20 cellular contexts compared by ENCODE assay signal in the genomic region with DNA sequence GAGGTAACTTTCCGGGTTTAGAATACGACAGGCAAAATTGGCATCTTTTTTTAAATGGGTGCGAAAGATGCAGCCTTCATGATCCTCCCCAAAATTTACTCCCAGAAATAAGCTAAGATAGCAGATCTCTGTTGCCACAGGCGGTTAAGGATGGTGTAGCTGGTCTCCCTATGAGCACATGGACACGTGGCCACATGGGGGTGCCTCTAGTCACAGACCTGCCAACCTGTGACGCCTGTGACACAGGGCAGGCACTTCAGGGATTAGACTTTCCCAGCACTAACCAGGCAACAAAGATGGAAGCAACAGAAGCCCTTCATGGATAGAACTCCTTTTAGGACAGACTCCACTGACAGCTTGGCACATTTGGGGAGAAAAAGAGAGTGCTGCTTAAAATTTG.
DNase-seq lines count a peak whose midpoint lies in the region; ATAC-seq, FAIRE-seq and TF ChIP-seq lines count a peak whose summit lies in the region.
"Had no signal": no experiment of that assay in that cellular context is flagged by ENCODE, and none has a peak within 500 bp of the region (broad histone marks: within the 10 kb centered on the region; RNA-seq: fewer than 3 reads in every experiment).

No MANE protein-coding gene starts in this region.

- CTCF ChIA-PET in PC-3 (lab: Charles Lee) (no interaction called here), H1 (lab: Charles Lee; ENCODE audit: partially characterized antibody) (interaction anchor here (0.6 to 1.2 kb wide), 5 partner anchors 24 to 725 kb away, joined by 3 to 6 read pairs (median 4); no protein-coding TSS in a partner anchor)
- CTCF ChIA-PET in activated CD8-positive, alpha-beta T cell treated with anti-CD3 and anti-CD28 coated beads for 36 hours (lab: Charles Lee), result interaction anchor here (1.4 to 3.7 kb wide), 2 partner anchors 8 to 49 kb away, joined by 3 to 14 read pairs; no protein-coding TSS in a partner anchor

- H2BK120ac ChIP-seq in H1 (replicated peaks; ENCODE audit: low read depth, low read length), result no peak overlapping the region

- H3K56ac ChIP-seq in H1 (replicated peaks; ENCODE audit: insufficient read length, low read depth, low read length), result no peak overlapping the region

- H4K5ac ChIP-seq in H1 (ENCODE audit: insufficient read length, low read depth, low read length), result no peak overlapping the region

- no peak overlapping the region for H2AK5ac ChIP-seq in H1 (ENCODE audit: low read depth, low read length)

- no peak overlapping the region for H4K8ac ChIP-seq in H1 (ENCODE audit: extremely low read depth, insufficient read depth, low read length)

- H3K79me2 ChIP-seq in PC-3 (ENCODE audit: low read length), result no peaks in the 10 kb centered on the region
- H3K79me2 ChIP-seq in H1 (ENCODE audit: control insufficient read depth in 1 of 2, insufficient read depth in 2 of 2, low read length in 2 of 2), result no peaks in the 10 kb centered on the region

- H3K9ac ChIP-seq in PC-3 (ENCODE audit: low read length) (no peak overlapping the region), H1 (replicated peaks in 1 of 4; ENCODE audit: extremely low read depth in 1 of 4, low read depth in 3 of 4, low read length in 3 of 4) (no peak overlapping the region)
- H3K9ac ChIP-seq: BLaER1 had no signal

- TF ChIP-seq EP300 in H1 (IDR thresholded peaks at IDR 0.05; ENCODE audit: borderline replicate concordance in 1 of 2, low read depth in 2 of 2, low read length in 2 of 2), result no peak

- no peaks in the 10 kb centered on the region for H3F3A ChIP-seq in PC-3 (ENCODE audit: low read length, unreplicated experiment)

- H2BK20ac ChIP-seq in H1 (ENCODE audit: low read length), result no peak overlapping the region

- POLR2A ChIA-PET in PC-3 (lab: Charles Lee; ENCODE audit: unreplicated experiment), result no interaction called here
- POLR2A ChIA-PET in H1 (lab: Charles Lee; ENCODE audit: partially characterized antibody), result no interaction called here
- POLR2A ChIA-PET in activated CD8-positive, alpha-beta T cell treated with anti-CD3 and anti-CD28 coated beads for 36 hours (lab: Charles Lee), result no interaction called here

- H3K4me1 ChIP-seq in PC-3 (ENCODE audit: insufficient read depth, low read length) (peaks cover 34% of the 10 kb centered on the region), H1 (replicated peaks in 1 of 4; ENCODE audit: control insufficient read depth in 3 of 4, insufficient read depth in 4 of 4, low read length in 3 of 4) (peaks cover 0 to 3% (median 1%) of the 10 kb centered on the region in 4 experiments; a peak in 2 of 7 replicates), thoracic aorta (ENCODE audit: control insufficient read depth in 1 of 2, low read depth in 2 of 2) (peaks cover 18 to 47% of the 10 kb centered on the region in 2 donors)
- H3K4me1 ChIP-seq: BLaER1 had no signal

- H3K4ac ChIP-seq in H1 (replicated peaks; ENCODE audit: insufficient read length, low read depth, low read length), result no peak overlapping the region

- H3K4me3 Mint-ChIP-seq in activated CD4-positive, alpha-beta T cell treated with anti-CD3 and anti-CD28 coated beads, Interleukin-2, amount 10 ng/mL, durations not matched to agents 24 days and 14 days, result no peak overlapping the region
- no peak overlapping the region for H3K4me3 Mint-ChIP-seq in activated CD8-positive, alpha-beta T cell treated with anti-CD3 and anti-CD28 coated beads for 36 hours
- H3K4me3 Mint-ChIP-seq: CD4-positive, alpha-beta memory T cell had no signal

- no peak for FAIRE-seq in H1 (lab: Jason Lieb, UNC)
- FAIRE-seq: GM12878, GM19239 had no signal

- no peak overlapping the region for H3K27ac Mint-ChIP-seq in activated CD4-positive, alpha-beta T cell treated with anti-CD3 and anti-CD28 coated beads, Interleukin-2, amount 10 ng/mL, durations not matched to agents 24 days and 14 days
- H3K27ac Mint-ChIP-seq in activated CD8-positive, alpha-beta T cell treated with anti-CD3 and anti-CD28 coated beads for 36 hours, result no peak overlapping the region
- H3K27ac Mint-ChIP-seq: CD4-positive, alpha-beta memory T cell had no signal

- no peaks in the 10 kb centered on the region for H3K9me3 ChIP-seq in PC-3 (ENCODE audit: low read length)
- no peaks in the 10 kb centered on the region for H3K9me3 ChIP-seq in H1 (ENCODE audit: insufficient read depth in 2 of 2, low read depth in 1 of 2, low read length in 1 of 2)
- no peaks in the 10 kb centered on the region for H3K9me3 ChIP-seq in thoracic aorta
- H3K9me3 ChIP-seq: BLaER1 had no signal

- H3K9me3 Mint-ChIP-seq in activated CD4-positive, alpha-beta T cell treated with anti-CD3 and anti-CD28 coated beads, Interleukin-2, amount 10 ng/mL, durations not matched to agents 24 days and 14 days, result no peaks in the 10 kb centered on the region
- peaks cover 1% of the 10 kb centered on the region for H3K9me3 Mint-ChIP-seq in activated CD8-positive, alpha-beta T cell treated with anti-CD3 and anti-CD28 coated beads for 36 hours

- H3K4me3 ChIP-seq in PC-3 (ENCODE audit: low read length) (no peak overlapping the region), H1 (ENCODE audit: extremely low read depth in 1 of 4, insufficient read depth in 2 of 4, low read depth in 3 of 4, low read length in 4 of 4) (no peak overlapping the region), thoracic aorta (no peak overlapping the region)
- H3K4me3 ChIP-seq: BLaER1, GM12878 had no signal

- H3K4me2 ChIP-seq in PC-3 (ENCODE audit: low read length), result no peak overlapping the region
- H3K4me2 ChIP-seq in H1 (ENCODE audit: insufficient read depth in 1 of 2, low read depth in 2 of 2, low read length in 2 of 2), result no peak overlapping the region
- H3K4me2 ChIP-seq: BLaER1 had no signal

- H3K36me3 ChIP-seq in PC-3 (ENCODE audit: low read depth, low read length) (peaks cover 9% of the 10 kb centered on the region; the same call in 1 of the 2 replicates), H1 (ENCODE audit: control insufficient read depth in 2 of 4, insufficient read depth in 4 of 4, low read length in 3 of 4) (peaks cover 0 to 3% (median 0%) of the 10 kb centered on the region in 4 experiments; a peak in 1 of 8 replicates), thoracic aorta (no peaks in the 10 kb centered on the region)
- H3K36me3 ChIP-seq: BLaER1 had no signal

- 71% methylated on average over 6 of the region's 6 CpGs; no CpG with 5 or more reads in 1 of the 2 experiments for WGBS in H1 (ENCODE audit: extremely low coverage in 1 of 2, insufficient coverage in 1 of 2, insufficient read length in 1 of 2, insufficient replicate concordance in 2 of 2, low coverage in 1 of 2, low lambda C conversion rate in 2 of 2, missing lambda C conversion rate in 1 of 2), 2 experiments

- no peaks in the 10 kb centered on the region for H3K4me1 Mint-ChIP-seq in activated CD4-positive, alpha-beta T cell treated with anti-CD3 and anti-CD28 coated beads, Interleukin-2, amount 10 ng/mL, durations not matched to agents 24 days and 14 days
- H3K4me1 Mint-ChIP-seq in activated CD8-positive, alpha-beta T cell treated with anti-CD3 and anti-CD28 coated beads for 36 hours (ENCODE audit: low read depth), result no peaks in the 10 kb centered on the region
- H3K4me1 Mint-ChIP-seq: CD4-positive, alpha-beta memory T cell had no signal

- no peaks in the 10 kb centered on the region for H3K9me2 ChIP-seq in PC-3 (replicated peaks; ENCODE audit: low read length)

- no peak overlapping the region for H2AFZ ChIP-seq in PC-3 (ENCODE audit: low read length)
- H2AFZ ChIP-seq in H1 (ENCODE audit: low read length), result no peak overlapping the region

- no TSS peak for BruUV-seq in PC-3 (replicated peaks; lab: Mats Ljungman, UMichigan)

- TF ChIP-seq CTCF in PC-3 (conservative IDR thresholded peaks at IDR 0.05; ENCODE audit: low read depth, low read length), result no peak
- TF ChIP-seq CTCF in H1 (IDR thresholded peaks at IDR 0.05; ENCODE audit: control extremely low read depth in 1 of 3, insufficient read depth in 1 of 3, low read depth in 1 of 3, low read length in 3 of 3), result no peak
- TF ChIP-seq CTCF in thoracic aorta (IDR thresholded peaks at IDR 0.05), result no peak
- TF ChIP-seq CTCF in activated CD8-positive, alpha-beta T cell treated with anti-CD3 and anti-CD28 coated beads for 36 hours (IDR thresholded peaks at IDR 0.05), result no peak

- no peak overlapping the region for H3K23ac ChIP-seq in H1 (ENCODE audit: insufficient read length)

- H4K20me1 ChIP-seq in PC-3 (ENCODE audit: low read length), result no peaks in the 10 kb centered on the region
- no peaks in the 10 kb centered on the region for H4K20me1 ChIP-seq in H1 (replicated peaks in 1 of 2; ENCODE audit: control insufficient read depth in 1 of 2, insufficient read depth in 2 of 2, low read length in 2 of 2)
- H4K20me1 ChIP-seq: BLaER1 had no signal

- no peak for ATAC-seq in PC-3
- ATAC-seq in thoracic aorta (ENCODE audit: insufficient number of reproducible peaks, low FRiP score, low read depth), result no peak
- ATAC-seq in activated CD8-positive, alpha-beta T cell treated with anti-CD3 and anti-CD28 coated beads for 36 hours, result no peak
- ATAC-seq: GM12878, SK-N-SH treated with all-trans-retinoic acid at 6 μM for 48 hours had no signal

- 0 out of 2 replicates have a peak overlapping the region, but pooled peaks have one; percentile 23 for H2BK12ac ChIP-seq in H1 (ENCODE audit: low read depth, low read length)

- H3K14ac ChIP-seq in H1 (ENCODE audit: insufficient read length), result no peak overlapping the region

- TF ChIP-seq POLR2A in H1 (IDR thresholded peaks at IDR 0.05; ENCODE audit: control extremely low read depth in 1 of 2, low read depth in 2 of 2, low read length in 2 of 2), result no peak

- no peaks in the 10 kb centered on the region for H3K36me3 Mint-ChIP-seq in activated CD4-positive, alpha-beta T cell treated with anti-CD3 and anti-CD28 coated beads, Interleukin-2, amount 10 ng/mL, durations not matched to agents 24 days and 14 days (ENCODE audit: low read depth)
- no peaks in the 10 kb centered on the region for H3K36me3 Mint-ChIP-seq in activated CD8-positive, alpha-beta T cell treated with anti-CD3 and anti-CD28 coated beads for 36 hours (ENCODE audit: low read depth)
- H3K36me3 Mint-ChIP-seq: CD4-positive, alpha-beta memory T cell had no signal

- DNase-seq in activated CD4-positive, alpha-beta T cell treated with anti-CD3 and anti-CD28 coated beads, Interleukin-2, amount 10 ng/mL, durations not matched to agents 24 days and 14 days, result peak; percentile 37
- no peak for DNase-seq in activated CD4-positive, alpha-beta T cell treated with anti-CD3 and anti-CD28 coated beads for 1 hour
- DNase-seq in PC-3 (peak; percentile 0), H1 (ENCODE audit: low read depth in 1 of 2, low spot score in 2 of 2) (no peak), thoracic aorta (ENCODE audit: low spot score) (no peak), putamen (ENCODE audit: low spot score) (no peak), NCI-H69 (lab: John Stamatoyannopoulos, UW) (no peak)
- DNase-seq in activated CD8-positive, alpha-beta T cell treated with anti-CD3 and anti-CD28 coated beads for 36 hours, result no peak
- DNase-seq: CD4-positive, alpha-beta memory T cell; GF-D8; Karpas-422; NCI-H1417 treated with DMSO at 0.1 percent for 48 hours; NCI-H187 treated with DMSO at 0.1 percent for 48 hours; NCI-H226; NCI-H526; SHP77 treated with DMSO at 0.1 percent for 48 hours had no signal

- H2BK15ac ChIP-seq in H1 (ENCODE audit: low read length), result no peak overlapping the region

- no peaks in the 10 kb centered on the region for H3K79me1 ChIP-seq in H1 (ENCODE audit: low read depth, low read length)

- no peaks in the 10 kb centered on the region for H3K23me2 ChIP-seq in H1 (ENCODE audit: low read depth, low read length)

- peak in 1 of 2 experiments; percentile 15; a peak in 1 of 4 replicates for TF ChIP-seq RAD21 in H1 (IDR thresholded peaks at IDR 0.05 in 1 of 2, conservative IDR thresholded peaks at IDR 0.05 in 1 of 2; ENCODE audit: low read depth in 2 of 2, low read length in 2 of 2)

- no peak overlapping the region for H2BK5ac ChIP-seq in H1 (ENCODE audit: low read depth, low read length)

- no peak overlapping the region for H3K18ac ChIP-seq in H1 (ENCODE audit: extremely low read depth, low read length)

- peaks cover 17% of the 10 kb centered on the region for H3K27me3 Mint-ChIP-seq in activated CD4-positive, alpha-beta T cell treated with anti-CD3 and anti-CD28 coated beads, Interleukin-2, amount 10 ng/mL, durations not matched to agents 24 days and 14 days
- peaks cover 5% of the 10 kb centered on the region for H3K27me3 Mint-ChIP-seq in activated CD8-positive, alpha-beta T cell treated with anti-CD3 and anti-CD28 coated beads for 36 hours

- no peak overlapping the region for H4K91ac ChIP-seq in H1 (replicated peaks; ENCODE audit: insufficient read length, low read length)

- H3K27ac ChIP-seq in PC-3 (ENCODE audit: low read length) (no peak overlapping the region), H1 (ENCODE audit: low read depth, low read length) (no peak overlapping the region), thoracic aorta (peak overlapping the region; percentile 68 to 72)
- H3K27ac ChIP-seq: BLaER1 had no signal

- no peaks in the 10 kb centered on the region for H3K27me3 ChIP-seq in PC-3 (ENCODE audit: low read length)
- H3K27me3 ChIP-seq in H1 (replicated peaks in 1 of 4; ENCODE audit: control insufficient read depth in 3 of 4, extremely low read depth in 1 of 4, insufficient read depth in 3 of 4, low read length in 3 of 4), result no peaks in the 10 kb centered on the region
- H3K27me3 ChIP-seq in thoracic aorta (replicated peaks; ENCODE audit: insufficient read depth), result no peaks in the 10 kb centered on the region
- H3K27me3 ChIP-seq: BLaER1 had no signal

- intact Hi-C loops in activated CD4-positive, alpha-beta T cell treated with anti-CD3 and anti-CD28 coated beads, Interleukin-2, amount 10 ng/mL, durations not matched to agents 24 days and 14 days (cut with micrococcal nuclease), result no loop called here
- intact Hi-C loops in PC-3 (cut with micrococcal nuclease), result no loop called here
- intact Hi-C loops in activated CD8-positive, alpha-beta T cell treated with anti-CD3 and anti-CD28 coated beads for 36 hours (cut with micrococcal nuclease), result no loop called here

Comparison
In these comparisons a context has a peak if more than half of its experiments do, and no peak if none do; other contexts are left out.
1. DNase-seq: peak in activated CD4-positive, alpha-beta T cell treated with anti-CD3 and anti-CD28 coated beads, Interleukin-2, amount 10 ng/mL, durations not matched to agents 24 days and 14 days (single experiment) and PC-3 (single experiment); none in activated CD4-positive, alpha-beta T cell treated with anti-CD3 and anti-CD28 coated beads for 1 hour (single experiment), H1 (0 of 2), thoracic aorta (single experiment), putamen (single experiment), activated CD8-positive, alpha-beta T cell treated with anti-CD3 and anti-CD28 coated beads for 36 hours (single experiment) and NCI-H69 (single experiment).
2. H3K27ac ChIP-seq: peak in thoracic aorta (2 of 2); none in PC-3 (single experiment) and H1 (single experiment).